Comparison of ENCODE assay signal across 20 cellular contexts in the genomic region with DNA sequence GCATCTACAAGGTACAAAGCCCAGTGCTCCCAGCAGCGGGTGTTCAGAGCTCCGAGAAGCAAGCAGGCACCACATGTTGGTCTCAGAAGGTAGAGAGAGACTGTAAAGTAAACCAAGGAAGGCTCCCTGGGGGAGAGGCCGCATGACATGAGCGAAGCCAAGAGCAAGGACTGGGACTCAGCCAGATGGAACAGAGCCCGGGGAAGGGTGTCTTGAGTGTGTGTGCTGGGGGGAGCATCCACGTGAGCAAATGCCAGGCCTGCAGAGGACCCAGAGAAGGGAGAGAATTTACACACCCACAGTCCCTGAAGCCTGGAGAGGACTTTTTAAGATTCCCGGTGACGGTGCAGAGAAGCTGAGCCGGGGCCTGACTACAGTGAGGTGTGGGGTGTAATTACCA. TPM values are rescaled to one million over a fixed set of nuclear protein-coding genes. Genes with fewer than 3 reads are reported as not detected.
A peak's percentile ranks its signal among the peaks of the same experiment; 100 is the strongest.
DNase-seq lines count a peak whose midpoint lies in the region; ATAC-seq and TF ChIP-seq lines count a peak whose summit lies in the region.
"Had no signal": no experiment of that assay in that cellular context is flagged by ENCODE, and none has a peak within 500 bp of the region (broad histone marks: within the 10 kb centered on the region; RNA-seq: fewer than 3 reads in every experiment).

No MANE protein-coding gene starts in this region.

- no peaks in the 10 kb centered on the region for H3K9me3 Mint-ChIP-seq in nephron
- H3K9me3 Mint-ChIP-seq: CD4-positive, alpha-beta T cell had no signal

- H3K36me3 Mint-ChIP-seq in nephron (ENCODE audit: low read depth) = no peaks in the 10 kb centered on the region

- no peaks in the 10 kb centered on the region for H3K9me3 ChIP-seq in smooth muscle cell (replicated peaks; ENCODE audit: low read depth)
- H3K9me3 ChIP-seq: Caco-2 had no signal

- TF ChIP-seq CTCF in choroid plexus epithelial cell (conservative IDR thresholded peaks at IDR 0.05; ENCODE audit: low read depth, low read length) = no peak
- no peak for TF ChIP-seq CTCF in nephron (IDR thresholded peaks at IDR 0.05; ENCODE audit: unreplicated experiment in 3 of 3)
- TF ChIP-seq CTCF in smooth muscle cell (IDR thresholded peaks at IDR 0.05; ENCODE audit: borderline replicate concordance, insufficient read depth, poor library complexity, severe bottlenecking) = no peak

- H3K4me3 Mint-ChIP-seq in nephron = no peak overlapping the region
- H3K4me3 Mint-ChIP-seq: CD4-positive, alpha-beta T cell; HFFc6 had no signal

- no peaks in the 10 kb centered on the region for H3K36me3 ChIP-seq in smooth muscle cell (ENCODE audit: low read depth)

- H3K27ac Mint-ChIP-seq in nephron = peak overlapping the region in 2 of 3 experiments; percentile 16 to 19
- H3K27ac Mint-ChIP-seq: CD4-positive, alpha-beta T cell; HFFc6 had no signal

- no peak overlapping the region for H2AFZ ChIP-seq in smooth muscle cell (ENCODE audit: low read depth)

- peaks cover under 1% of the 10 kb centered on the region for H3K27me3 ChIP-seq in smooth muscle cell (ENCODE audit: low read depth)

- ATAC-seq in HG02840 (IDR thresholded peaks at IDR 0.05; ENCODE audit: low FRiP score, unreplicated experiment) = no peak
- ATAC-seq: HCT116 had no signal

- H3K27ac ChIP-seq in smooth muscle cell (ENCODE audit: low read depth) = no peak overlapping the region
- H3K27ac ChIP-seq: C4-2B had no signal

- no peak overlapping the region for H3K9ac ChIP-seq in smooth muscle cell (ENCODE audit: low read depth)

- no peaks in the 10 kb centered on the region for H4K20me1 ChIP-seq in smooth muscle cell (ENCODE audit: low read depth)

- in situ Hi-C loops in ACHN (cut with HindIII; ENCODE audit: low pct_ligation_motif_present, low pct_unique_long_range_greater_than_20kb, low sequenced_read_pairs) = no loop called here

- H3K4me3 ChIP-seq in choroid plexus epithelial cell (ENCODE audit: low read depth, low read length) (no peak overlapping the region), smooth muscle cell (no peak overlapping the region)

- WGBS in smooth muscle cell (ENCODE audit: low lambda C conversion rate) = 96% methylated on average over 9 of the region's 9 CpGs

- peak; percentile 42 for DNase-seq in ACHN
- peak; percentile 46 for DNase-seq in choroid plexus epithelial cell (ENCODE audit: low read depth)
- no peak for DNase-seq in NCI-H526 treated with DMSO at 0.1 percent for 48 hours (lab: John Stamatoyannopoulos, UW)
- DNase-seq in smooth muscle cell (lab: John Stamatoyannopoulos, UW; ENCODE audit: unreplicated experiment) = no peak
- no peak for DNase-seq in NCI-H1092 treated with DMSO at 0.1 percent for 48 hours (lab: John Stamatoyannopoulos, UW)
- DNase-seq: AML-193; Caco-2; CD4-positive, alpha-beta T cell; DMS79 treated with DMSO at 0.1 percent for 48 hours; GF-D8; GOT3; H7; HFFc6; IMR-90 had no signal

- H3K27me3 Mint-ChIP-seq in nephron (ENCODE audit: low read depth) = peaks cover 20% of the 10 kb centered on the region

- H3K79me2 ChIP-seq in smooth muscle cell (ENCODE audit: low read depth) = no peaks in the 10 kb centered on the region

- TF ChIP-seq RAD21 in Ishikawa (IDR thresholded peaks at IDR 0.05; ENCODE audit: low read depth) = no peak

- no peak for TF ChIP-seq EP300 in Ishikawa (IDR thresholded peaks at IDR 0.05; ENCODE audit: borderline replicate concordance)

- H3K4me2 ChIP-seq in smooth muscle cell = no peak overlapping the region

- peaks cover 42% of the 10 kb centered on the region for H3K4me1 Mint-ChIP-seq in nephron

- H3K4me1 ChIP-seq in smooth muscle cell (ENCODE audit: low read depth) = no peaks in the 10 kb centered on the region

- no peaks in the 10 kb centered on the region for H3F3A ChIP-seq in smooth muscle cell (ENCODE audit: low read depth)

TF ChIP-seq in Ishikawa, 13 proteins besides CTCF, POLR2A, EP300 and RAD21:
- no peak for TF ChIP-seq TAF1 (IDR thresholded peaks at IDR 0.05; ENCODE audit: low read depth)
- peak; percentile 14; the same call in 1 of the 2 replicates for TF ChIP-seq MAX (IDR thresholded peaks at IDR 0.05)
TF ChIP-seq in Ishikawa: peak in this region for 1.

RNA-seq across cellular contexts. Expression of gene KCNIP1, which starts 15.2 kb away (rescaled TPM):
- total RNA-seq in smooth muscle cell = not detected in 2 replicates
- 0.50 and 0.83 TPM in 2 replicates for polyA plus RNA-seq in smooth muscle cell
- total RNA-seq: Caco-2; CD4-positive, alpha-beta T cell; HFFc6; IMR-90 had no signal
- polyA plus RNA-seq: BJ, IMR-90 had no signal

Comparison
In these comparisons a context has a peak if more than half of its experiments do, and no peak if none do; other contexts are left out.
1. DNase-seq: peak in ACHN (single experiment) and choroid plexus epithelial cell (single experiment); none in NCI-H526 treated with DMSO at 0.1 percent for 48 hours (single experiment), smooth muscle cell (single experiment) and NCI-H1092 treated with DMSO at 0.1 percent for 48 hours (single experiment).